16 cellular contexts compared by ENCODE assay signal in genomic region chr5:156052697-156053455, GRCh38.
DNase-seq lines count a peak whose midpoint lies in the region; ATAC-seq and TF ChIP-seq lines count a peak whose summit lies in the region.
"Had no signal": no experiment of that assay in that cellular context is flagged by ENCODE, and none has a peak within 500 bp of the region (broad histone marks: within the 10 kb centered on the region; RNA-seq: fewer than 3 reads in every experiment).

No MANE protein-coding gene starts in this region.

- ATAC-seq in Right ventricle myocardium superior (ENCODE audit: poor library complexity) (peak; percentile 20), left cardiac atrium (no peak)
- peak; percentile 27 for ATAC-seq in stimulated activated memory B cell treated with anti-CD40 and anti-IgM and Interleukin-4, amounts not matched to agents 10 μg/mL and 1 μg/mL and 100 μg/mL, for 72 hours

- H3K27me3 Mint-ChIP-seq in stimulated activated memory B cell treated with anti-CD40 and anti-IgM and Interleukin-4, amounts not matched to agents 10 μg/mL and 1 μg/mL and 100 μg/mL, for 72 hours, result no peaks in the 10 kb centered on the region

- no peaks in the 10 kb centered on the region for H3K4me1 ChIP-seq in spleen
- H3K4me1 ChIP-seq: BLaER1, HAP-1 had no signal

- no peaks in the 10 kb centered on the region for H3K36me3 ChIP-seq in spleen
- H3K36me3 ChIP-seq: BLaER1, HAP-1 had no signal

- H3K27ac ChIP-seq in spleen, result no peak overlapping the region
- H3K27ac ChIP-seq: 22Rv1, BLaER1, GM23248 had no signal

- intact Hi-C loops in Right ventricle myocardium superior (cut with DNase I) (no loop called here), left cardiac atrium (cut with DNase I) (no loop called here), spleen (cut with DNase I; ENCODE audit: low total_unique reads) (no loop called here)

- H3K4me3 ChIP-seq in spleen, result no peak overlapping the region
- H3K4me3 ChIP-seq: A549, BLaER1, GM23248, HAP-1 had no signal

- TF ChIP-seq CTCF in spleen (IDR thresholded peaks at IDR 0.05 in 8 of 11, conservative IDR thresholded peaks at IDR 0.05 in 3 of 11), result no peak

- H3K9me3 ChIP-seq in spleen, result peaks cover 0 to 2% (median 0%) of the 10 kb centered on the region in 8 donors
- H3K9me3 ChIP-seq: A549, BLaER1, HAP-1 had no signal

- H3K27me3 ChIP-seq in spleen (replicated peaks in 1 of 7), result no peaks in the 10 kb centered on the region
- H3K27me3 ChIP-seq: BLaER1 had no signal

- DNase-seq in DMS 273 (lab: John Stamatoyannopoulos, UW; ENCODE audit: unreplicated experiment), result peak; percentile 55
- no peak for DNase-seq in DMS 273 treated with DMSO at 0.1 percent for 48 hours (lab: John Stamatoyannopoulos, UW)
- no peak for DNase-seq in Right ventricle myocardium superior
- no peak for DNase-seq in left cardiac atrium
- peak; percentile 66 to 79 for DNase-seq in NCI-H524 (lab: John Stamatoyannopoulos, UW)
- DNase-seq in spleen, result no peak
- no peak for DNase-seq in iPS-NIHi11 (ENCODE audit: low spot score)
- DNase-seq: AML-193; CD4-positive, alpha-beta memory T cell; GM23248 had no signal

- no peak overlapping the region for H3K27ac Mint-ChIP-seq in stimulated activated memory B cell treated with anti-CD40 and anti-IgM and Interleukin-4, amounts not matched to agents 10 μg/mL and 1 μg/mL and 100 μg/mL, for 72 hours
- H3K27ac Mint-ChIP-seq: CD14-positive monocyte; CD4-positive, alpha-beta memory T cell had no signal

- no peaks in the 10 kb centered on the region for H3K36me3 Mint-ChIP-seq in stimulated activated memory B cell treated with anti-CD40 and anti-IgM and Interleukin-4, amounts not matched to agents 10 μg/mL and 1 μg/mL and 100 μg/mL, for 72 hours
- H3K36me3 Mint-ChIP-seq: CD14-positive monocyte; CD4-positive, alpha-beta memory T cell had no signal

- peaks cover 3% of the 10 kb centered on the region for H3K9me3 Mint-ChIP-seq in stimulated activated memory B cell treated with anti-CD40 and anti-IgM and Interleukin-4, amounts not matched to agents 10 μg/mL and 1 μg/mL and 100 μg/mL, for 72 hours

- no peak for TF ChIP-seq POLR2A in spleen (IDR thresholded peaks at IDR 0.05)

- no peak overlapping the region for H3K4me3 Mint-ChIP-seq in stimulated activated memory B cell treated with anti-CD40 and anti-IgM and Interleukin-4, amounts not matched to agents 10 μg/mL and 1 μg/mL and 100 μg/mL, for 72 hours
- H3K4me3 Mint-ChIP-seq: CD14-positive monocyte had no signal

- 51 to 65% (median 54%) methylated on average over 2 to 3 of the region's 3 CpGs; no CpG with 5 or more reads in 1 of the 5 donors for WGBS in spleen, 5 donors

- H3K4me1 Mint-ChIP-seq in stimulated activated memory B cell treated with anti-CD40 and anti-IgM and Interleukin-4, amounts not matched to agents 10 μg/mL and 1 μg/mL and 100 μg/mL, for 72 hours, result no peaks in the 10 kb centered on the region
- H3K4me1 Mint-ChIP-seq: CD14-positive monocyte; CD4-positive, alpha-beta memory T cell had no signal

Comparison
In these comparisons a context has a peak if more than half of its experiments do, and no peak if none do; other contexts are left out.
1. DNase-seq: peak in DMS 273 (single experiment) and NCI-H524 (2 of 2); none in DMS 273 treated with DMSO at 0.1 percent for 48 hours (single experiment), Right ventricle myocardium superior (single experiment), left cardiac atrium (single experiment), spleen (single experiment) and iPS-NIHi11 (single experiment).
2. ATAC-seq: peak in Right ventricle myocardium superior (single experiment) and stimulated activated memory B cell treated with anti-CD40 and anti-IgM and Interleukin-4, amounts not matched to agents 10 μg/mL and 1 μg/mL and 100 μg/mL, for 72 hours (single experiment); none in left cardiac atrium (0 of 2).